Comparison of ENCODE assay signal across 16 cellular contexts in genomic region chr1:201683397-201683796, GRCh38.
DNase-seq lines count a peak whose midpoint lies in the region; ATAC-seq and TF ChIP-seq lines count a peak whose summit lies in the region.
"Had no signal": no experiment of that assay in that cellular context is flagged by ENCODE, and none has a peak within 500 bp of the region (broad histone marks: within the 10 kb centered on the region; RNA-seq: fewer than 3 reads in every experiment).

No MANE protein-coding gene starts in this region.

- peak; percentile 37 for DNase-seq in natural killer cell treated with Interleukin-12 subunit alpha and Interleukin-12 subunit beta and Interleukin-15 and Interleukin-18, amount 100 ng/mL, for 72 hours (ENCODE audit: low spot score)
- no peak for DNase-seq in natural killer cell
- DNase-seq in WERI-Rb-1 = peak; percentile 91
- DNase-seq in glutamatergic neuron = no peak
- DNase-seq in COLO829 (ENCODE audit: low spot score) = no peak
- no peak for DNase-seq in kidney glomerular epithelial cell (lab: John Stamatoyannopoulos, UW)
- DNase-seq in A673 (ENCODE audit: low spot score) = no peak
- DNase-seq: C1 segment of cervical spinal cord; CD4-positive, alpha-beta T cell; COR-L47; DMS53; GF-D8; GM23248; H7; KG1 had no signal

- H3K27ac Mint-ChIP-seq in natural killer cell treated with Interleukin-12 subunit alpha and Interleukin-12 subunit beta and Interleukin-15 and Interleukin-18, amount 100 ng/mL, for 72 hours = no peak overlapping the region
- no peak overlapping the region for H3K27ac Mint-ChIP-seq in natural killer cell
- H3K27ac Mint-ChIP-seq in glutamatergic neuron (ENCODE audit: unreplicated experiment) = peak overlapping the region; percentile 75
- H3K27ac Mint-ChIP-seq: B cell; CD4-positive, alpha-beta T cell had no signal

- H3K27me3 Mint-ChIP-seq in natural killer cell treated with Interleukin-12 subunit alpha and Interleukin-12 subunit beta and Interleukin-15 and Interleukin-18, amount 100 ng/mL, for 72 hours = peaks cover 20 to 23% of the 10 kb centered on the region in 2 donors
- H3K27me3 Mint-ChIP-seq in natural killer cell (ENCODE audit: low read depth in 2 of 2) (peaks cover 9 to 17% of the 10 kb centered on the region in 2 donors), glutamatergic neuron (ENCODE audit: unreplicated experiment) (peaks cover 20% of the 10 kb centered on the region)

- BruUV-seq in A673 (replicated peaks; lab: Mats Ljungman, UMichigan) = no TSS peak

- no peaks in the 10 kb centered on the region for H3K9me3 Mint-ChIP-seq in natural killer cell treated with Interleukin-12 subunit alpha and Interleukin-12 subunit beta and Interleukin-15 and Interleukin-18, amount 100 ng/mL, for 72 hours
- H3K9me3 Mint-ChIP-seq in natural killer cell (no peaks in the 10 kb centered on the region), glutamatergic neuron (ENCODE audit: unreplicated experiment) (peaks cover 26% of the 10 kb centered on the region)
- H3K9me3 Mint-ChIP-seq: CD4-positive, alpha-beta T cell had no signal

- intact Hi-C loops in natural killer cell (cut with micrococcal nuclease) (no loop called here), A673 (cut with micrococcal nuclease; ENCODE audit: unreplicated experiment) (no loop called here)

- CTCF ChIA-PET in A673 (lab: Charles Lee) = no interaction called here

- H3K9me3 ChIP-seq in WERI-Rb-1 (ENCODE audit: severe bottlenecking) (peaks cover 7% of the 10 kb centered on the region), A673 (ENCODE audit: low read depth, low read length, poor library complexity, severe bottlenecking) (no peaks in the 10 kb centered on the region)

- H3K4me1 ChIP-seq in A673 (ENCODE audit: insufficient read depth, low read length, poor library complexity, severe bottlenecking) = peaks cover 16% of the 10 kb centered on the region

- H3K36me3 Mint-ChIP-seq in natural killer cell treated with Interleukin-12 subunit alpha and Interleukin-12 subunit beta and Interleukin-15 and Interleukin-18, amount 100 ng/mL, for 72 hours = no peaks in the 10 kb centered on the region
- H3K36me3 Mint-ChIP-seq in natural killer cell (no peaks in the 10 kb centered on the region), glutamatergic neuron (ENCODE audit: unreplicated experiment) (no peaks in the 10 kb centered on the region)

- H3K4me3 ChIP-seq in WERI-Rb-1 (ENCODE audit: low read depth, low read length) = no peak overlapping the region
- H3K4me3 ChIP-seq in A673 (ENCODE audit: low read depth, low read length, poor library complexity, severe bottlenecking) = no peak overlapping the region
- H3K4me3 ChIP-seq: GM23248 had no signal

- POLR2A ChIA-PET in A673 (lab: Charles Lee; ENCODE audit: low non-redundant PET) = no interaction called here

- TF ChIP-seq CTCF in natural killer cell (IDR thresholded peaks at IDR 0.05) = no peak
- no peak for TF ChIP-seq CTCF in WERI-Rb-1 (IDR thresholded peaks at IDR 0.05; ENCODE audit: low read depth, low read length)
- TF ChIP-seq CTCF in glutamatergic neuron (IDR thresholded peaks at IDR 0.05; ENCODE audit: partially characterized antibody, unreplicated experiment) = no peak
- TF ChIP-seq CTCF in A673 (conservative IDR thresholded peaks at IDR 0.05; ENCODE audit: low read depth, low read length) = no peak

- H3K27me3 ChIP-seq in WERI-Rb-1 (ENCODE audit: insufficient read depth, low read depth, severe bottlenecking) (no peaks in the 10 kb centered on the region), A673 (replicated peaks; ENCODE audit: insufficient read depth, low read depth, low read length, poor library complexity) (no peaks in the 10 kb centered on the region)

- H3K36me3 ChIP-seq in WERI-Rb-1 (peaks cover 12% of the 10 kb centered on the region), A673 (ENCODE audit: insufficient read depth, low read length, poor library complexity, severe bottlenecking) (no peaks in the 10 kb centered on the region)

- H3K4me1 Mint-ChIP-seq in natural killer cell treated with Interleukin-12 subunit alpha and Interleukin-12 subunit beta and Interleukin-15 and Interleukin-18, amount 100 ng/mL, for 72 hours (ENCODE audit: low read depth in 2 of 2) = no peaks in the 10 kb centered on the region
- H3K4me1 Mint-ChIP-seq in natural killer cell (no peaks in the 10 kb centered on the region), glutamatergic neuron (ENCODE audit: low read depth, unreplicated experiment) (peaks cover 70% of the 10 kb centered on the region)
- H3K4me1 Mint-ChIP-seq: B cell had no signal

- H3K4me3 Mint-ChIP-seq in natural killer cell treated with Interleukin-12 subunit alpha and Interleukin-12 subunit beta and Interleukin-15 and Interleukin-18, amount 100 ng/mL, for 72 hours = no peak overlapping the region
- H3K4me3 Mint-ChIP-seq in natural killer cell (no peak overlapping the region), glutamatergic neuron (ENCODE audit: unreplicated experiment) (no peak overlapping the region)
- H3K4me3 Mint-ChIP-seq: B cell; CD4-positive, alpha-beta T cell had no signal

- H3K27ac ChIP-seq in WERI-Rb-1 (no peak overlapping the region), A673 (ENCODE audit: low read depth, low read length, poor library complexity, severe bottlenecking) (no peak overlapping the region)
- H3K27ac ChIP-seq: GM23248 had no signal

- ATAC-seq in natural killer cell treated with Interleukin-12 subunit alpha and Interleukin-12 subunit beta and Interleukin-15 and Interleukin-18, amount 100 ng/mL, for 72 hours = no peak
- no peak for ATAC-seq in natural killer cell

Comparison
In these comparisons a context has a peak if more than half of its experiments do, and no peak if none do; other contexts are left out.
1. DNase-seq: peak in natural killer cell treated with Interleukin-12 subunit alpha and Interleukin-12 subunit beta and Interleukin-15 and Interleukin-18, amount 100 ng/mL, for 72 hours (single experiment) and WERI-Rb-1 (single experiment); none in natural killer cell (single experiment), glutamatergic neuron (single experiment), COLO829 (single experiment), kidney glomerular epithelial cell (single experiment) and A673 (single experiment).